ENCODE assay signal across 18 cellular contexts in the genomic region with DNA sequence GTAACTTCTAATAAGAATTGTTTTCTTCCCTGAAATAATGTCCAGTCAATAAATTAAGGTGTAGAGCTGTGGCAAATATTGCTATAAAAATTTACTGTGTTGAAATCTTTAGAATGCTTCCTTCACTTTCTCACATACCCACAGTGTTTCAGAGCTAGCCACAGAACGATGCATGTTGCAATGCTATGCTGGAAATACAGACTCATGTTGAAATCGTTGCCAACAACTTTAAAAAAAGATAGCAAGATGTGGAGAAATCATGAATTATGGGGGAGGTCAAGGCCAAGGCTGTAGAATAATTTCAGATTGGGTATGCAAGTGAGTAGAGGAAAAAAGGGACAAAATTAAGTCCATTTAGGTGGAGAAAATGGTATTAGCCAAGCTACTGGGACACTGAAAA.
DNase-seq lines count a peak whose midpoint lies in the region; ATAC-seq and TF ChIP-seq lines count a peak whose summit lies in the region.
"Had no signal": no experiment of that assay in that cellular context is flagged by ENCODE, and none has a peak within 500 bp of the region (broad histone marks: within the 10 kb centered on the region; RNA-seq: fewer than 3 reads in every experiment).

No MANE protein-coding gene starts in this region.

- POLR2A ChIA-PET in PC-3 (lab: Charles Lee; ENCODE audit: unreplicated experiment) = no interaction called here

- peaks cover 16 to 26% of the 10 kb centered on the region in 2 donors for H3K9me3 Mint-ChIP-seq in natural killer cell
- H3K9me3 Mint-ChIP-seq: activated naive CD4-positive, alpha-beta T cell treated with anti-CD3 and anti-CD28 coated beads for 36 hours; CD8-positive, alpha-beta T cell; T-helper 2 cell treated with Interferon-gamma antibody and Interleukin-4, amounts not matched to agents 5 μg/mL and 100 μg/mL, for 36 hours had no signal

- peak; percentile 71 for DNase-seq in EH (ENCODE audit: low read depth)
- peak; percentile 35 for DNase-seq in NB4 (ENCODE audit: low read depth)
- peak; percentile 91 to 92 for DNase-seq in cardiac fibroblast (ENCODE audit: low read depth in 2 of 2)
- DNase-seq in omental fat pad (ENCODE audit: low spot score) = no peak
- no peak for DNase-seq in A172 (ENCODE audit: low spot score)
- no peak for DNase-seq in PC-3
- no peak for DNase-seq in natural killer cell
- DNase-seq in ACHN = no peak
- DNase-seq: activated CD4-positive, alpha-beta T cell treated with anti-CD3 and anti-CD28 coated beads for 1 hour; activated CD8-positive, alpha-beta memory T cell treated with anti-CD3 and anti-CD28 coated beads, Interleukin-2, amount 50 U/mL, for 48 hours; activated naive CD4-positive, alpha-beta T cell treated with anti-CD3 and anti-CD28 coated beads for 36 hours; caudate nucleus; CD8-positive, alpha-beta T cell; NCI-H2081 treated with DMSO at 0.1 percent for 48 hours; spleen had no signal

- H3K79me2 ChIP-seq in PC-3 (ENCODE audit: low read length) = no peaks in the 10 kb centered on the region

- BruUV-seq in PC-3 (replicated peaks; lab: Mats Ljungman, UMichigan) = no TSS peak

- TF ChIP-seq POLR2A in NB4 (IDR thresholded peaks at IDR 0.05; ENCODE audit: extremely low read depth, insufficient read length) = no peak

- CTCF ChIA-PET in PC-3 (lab: Charles Lee) = no interaction called here

- H3K4me3 ChIP-seq in NB4 (ENCODE audit: low read depth, low read length) (no peak overlapping the region), cardiac fibroblast (replicated peaks in 1 of 2; ENCODE audit: low read depth in 2 of 2, low read length in 2 of 2) (no peak overlapping the region), PC-3 (ENCODE audit: low read length) (no peak overlapping the region)
- H3K4me3 ChIP-seq: spleen, uterus had no signal

- no peaks in the 10 kb centered on the region for H3F3A ChIP-seq in PC-3 (ENCODE audit: low read length, unreplicated experiment)

- H3K36me3 ChIP-seq in PC-3 (ENCODE audit: low read depth, low read length) = no peaks in the 10 kb centered on the region
- H3K36me3 ChIP-seq: spleen, uterus had no signal

- H3K9me3 ChIP-seq in PC-3 (ENCODE audit: low read length) = 0 out of 2 replicates have a peak, but pooled peaks cover 5% of the 10 kb centered on the region
- H3K9me3 ChIP-seq: uterus had no signal

- H3K4me1 ChIP-seq in PC-3 (ENCODE audit: insufficient read depth, low read length) = no peaks in the 10 kb centered on the region
- H3K4me1 ChIP-seq: spleen, uterus had no signal

- H3K4me2 ChIP-seq in PC-3 (ENCODE audit: low read length) = no peak overlapping the region

- H4K20me1 ChIP-seq in PC-3 (ENCODE audit: low read length) = no peaks in the 10 kb centered on the region

- H3K27ac ChIP-seq in PC-3 (ENCODE audit: low read length) = no peak overlapping the region
- H3K27ac ChIP-seq: spleen, uterus had no signal

- H3K4me3 Mint-ChIP-seq in natural killer cell = no peak overlapping the region
- H3K4me3 Mint-ChIP-seq: activated naive CD4-positive, alpha-beta T cell treated with anti-CD3 and anti-CD28 coated beads for 36 hours; CD8-positive, alpha-beta T cell; stimulated activated naive CD8-positive, alpha-beta T cell treated with anti-CD3 and anti-CD28 coated beads, Interleukin-15, Interleukin-2, amounts not matched to agents 100 ng/mL and 50 ng/mL, for 24 hours; T-helper 2 cell treated with Interferon-gamma antibody and Interleukin-4, amounts not matched to agents 5 μg/mL and 100 μg/mL, for 36 hours had no signal

- H3K9ac ChIP-seq in PC-3 (ENCODE audit: low read length) = no peak overlapping the region

- peak; percentile 90 for ATAC-seq in omental fat pad (ENCODE audit: low FRiP score)
- ATAC-seq in PC-3 = no peak
- no peak for ATAC-seq in natural killer cell
- ATAC-seq: CD8-positive, alpha-beta T cell had no signal

- TF ChIP-seq CTCF in NB4 (IDR thresholded peaks at IDR 0.05; ENCODE audit: low read depth, low read length) = no peak
- no peak for TF ChIP-seq CTCF in cardiac fibroblast (IDR thresholded peaks at IDR 0.05; ENCODE audit: low read depth, low read length)
- no peak for TF ChIP-seq CTCF in omental fat pad (IDR thresholded peaks at IDR 0.05)
- no peak for TF ChIP-seq CTCF in PC-3 (conservative IDR thresholded peaks at IDR 0.05; ENCODE audit: low read depth, low read length)
- TF ChIP-seq CTCF in natural killer cell (IDR thresholded peaks at IDR 0.05) = no peak

- H3K4me1 Mint-ChIP-seq in natural killer cell = no peaks in the 10 kb centered on the region

- no peak overlapping the region for H2AFZ ChIP-seq in PC-3 (ENCODE audit: low read length)

- H3K27ac Mint-ChIP-seq in natural killer cell = no peak overlapping the region
- H3K27ac Mint-ChIP-seq: activated naive CD4-positive, alpha-beta T cell treated with anti-CD3 and anti-CD28 coated beads for 36 hours; CD8-positive, alpha-beta T cell; stimulated activated naive CD8-positive, alpha-beta T cell treated with anti-CD3 and anti-CD28 coated beads, Interleukin-15, Interleukin-2, amounts not matched to agents 100 ng/mL and 50 ng/mL, for 24 hours; T-helper 2 cell treated with Interferon-gamma antibody and Interleukin-4, amounts not matched to agents 5 μg/mL and 100 μg/mL, for 36 hours had no signal

- no peaks in the 10 kb centered on the region for H3K36me3 Mint-ChIP-seq in natural killer cell
- H3K36me3 Mint-ChIP-seq: CD8-positive, alpha-beta T cell had no signal

- in situ Hi-C loops in ACHN (cut with HindIII; ENCODE audit: low pct_ligation_motif_present, low pct_unique_long_range_greater_than_20kb, low sequenced_read_pairs) = no loop called here

- H3K27me3 ChIP-seq in PC-3 (ENCODE audit: low read length) = no peaks in the 10 kb centered on the region
- H3K27me3 ChIP-seq: spleen, uterus had no signal

- no peaks in the 10 kb centered on the region for H3K27me3 Mint-ChIP-seq in natural killer cell (ENCODE audit: low read depth in 2 of 2)
- H3K27me3 Mint-ChIP-seq: stimulated activated naive CD8-positive, alpha-beta T cell treated with anti-CD3 and anti-CD28 coated beads, Interleukin-15, Interleukin-2, amounts not matched to agents 100 ng/mL and 50 ng/mL, for 24 hours had no signal

- intact Hi-C loops in PC-3 (cut with micrococcal nuclease) (no loop called here), natural killer cell (cut with micrococcal nuclease) (no loop called here)

- no peaks in the 10 kb centered on the region for H3K9me2 ChIP-seq in PC-3 (replicated peaks; ENCODE audit: low read length)

Comparison
In these comparisons a context has a peak if more than half of its experiments do, and no peak if none do; other contexts are left out.
1. DNase-seq: peak in EH (single experiment), NB4 (single experiment) and cardiac fibroblast (2 of 2); none in omental fat pad (single experiment), A172 (single experiment), PC-3 (single experiment), natural killer cell (single experiment) and ACHN (single experiment).